ENCODE assay signal across 1 cellular context in the genomic region with DNA sequence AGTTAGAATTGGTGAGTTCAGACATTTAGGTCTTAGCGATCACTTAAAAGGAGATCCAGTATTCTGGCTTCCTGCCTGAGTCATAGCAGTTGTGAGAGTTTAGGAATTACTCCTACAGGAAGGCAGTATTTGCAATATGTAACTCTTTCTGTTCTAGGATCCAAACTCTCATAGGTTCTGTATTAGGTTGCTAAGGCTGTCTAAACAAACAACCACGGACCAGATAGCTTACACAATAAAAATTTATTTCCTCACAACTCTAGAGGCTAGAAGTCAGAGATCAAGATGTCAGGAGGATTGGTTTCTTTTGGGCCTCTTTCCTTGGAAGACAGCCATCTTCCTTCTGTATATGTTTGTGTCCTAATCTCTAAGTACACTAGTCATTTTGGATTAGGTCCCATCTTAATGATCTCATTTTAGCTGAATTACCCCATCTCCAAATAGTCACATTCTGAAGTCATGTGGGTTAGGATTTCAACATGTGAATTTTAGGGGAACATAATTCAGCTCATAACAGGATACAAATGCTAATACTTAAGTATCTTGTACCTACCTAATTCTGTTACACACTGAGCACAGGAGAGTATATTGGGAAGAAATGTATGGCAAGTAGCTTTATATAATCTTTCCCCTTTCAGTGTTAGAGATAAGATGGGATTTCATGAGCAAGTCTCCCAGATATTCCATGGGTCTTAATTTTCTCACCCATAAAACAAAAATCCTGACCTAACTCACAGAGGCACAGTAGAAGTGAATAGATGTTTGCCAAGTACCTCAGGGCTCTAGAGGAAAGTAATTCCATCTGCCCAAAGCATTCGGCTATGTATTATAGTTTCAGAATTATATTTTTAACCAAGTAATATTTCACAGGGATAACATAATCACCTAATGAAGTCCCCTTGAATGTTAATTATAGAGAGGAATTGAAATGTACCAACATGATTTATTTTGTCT.
TF ChIP-seq lines count a peak whose summit lies in the region.

No MANE protein-coding gene starts in this region.

TF ChIP-seq in HEK293, 187 proteins besides CTCF, POLR2A, EP300 and RAD21 (continued from another document):
- TF ChIP-seq PRDM6 (tag by site-specific recombination; IDR thresholded peaks at IDR 0.05) (no peak), ZEB2 (tag by site-specific recombination; IDR thresholded peaks at IDR 0.05) (0 out of 2 replicates have a peak, but pooled peaks have one; percentile 51), ZNF114 (tag by site-specific recombination; IDR thresholded peaks at IDR 0.05) (no peak), ZNF354C (tag by site-specific recombination; IDR thresholded peaks at IDR 0.05; ENCODE audit: borderline replicate concordance, low read depth) (no peak), ZNF335 (tag by site-specific recombination; conservative IDR thresholded peaks at IDR 0.05) (peak; percentile 57), KLF9 (tag by site-specific recombination; IDR thresholded peaks at IDR 0.05; ENCODE audit: low read depth) (no peak), ZNF692 (tag by site-specific recombination; IDR thresholded peaks at IDR 0.05) (peak; percentile 53; the same call in 1 of the 2 replicates), ZNF560 (tag by site-specific recombination; IDR thresholded peaks at IDR 0.05; ENCODE audit: borderline replicate concordance) (no peak), ZNF518A (tag by site-specific recombination; conservative IDR thresholded peaks at IDR 0.05; ENCODE audit: low read depth) (0 out of 2 replicates have a peak, but pooled peaks have one; percentile 34)
- TF ChIP-seq, protein P1, sequence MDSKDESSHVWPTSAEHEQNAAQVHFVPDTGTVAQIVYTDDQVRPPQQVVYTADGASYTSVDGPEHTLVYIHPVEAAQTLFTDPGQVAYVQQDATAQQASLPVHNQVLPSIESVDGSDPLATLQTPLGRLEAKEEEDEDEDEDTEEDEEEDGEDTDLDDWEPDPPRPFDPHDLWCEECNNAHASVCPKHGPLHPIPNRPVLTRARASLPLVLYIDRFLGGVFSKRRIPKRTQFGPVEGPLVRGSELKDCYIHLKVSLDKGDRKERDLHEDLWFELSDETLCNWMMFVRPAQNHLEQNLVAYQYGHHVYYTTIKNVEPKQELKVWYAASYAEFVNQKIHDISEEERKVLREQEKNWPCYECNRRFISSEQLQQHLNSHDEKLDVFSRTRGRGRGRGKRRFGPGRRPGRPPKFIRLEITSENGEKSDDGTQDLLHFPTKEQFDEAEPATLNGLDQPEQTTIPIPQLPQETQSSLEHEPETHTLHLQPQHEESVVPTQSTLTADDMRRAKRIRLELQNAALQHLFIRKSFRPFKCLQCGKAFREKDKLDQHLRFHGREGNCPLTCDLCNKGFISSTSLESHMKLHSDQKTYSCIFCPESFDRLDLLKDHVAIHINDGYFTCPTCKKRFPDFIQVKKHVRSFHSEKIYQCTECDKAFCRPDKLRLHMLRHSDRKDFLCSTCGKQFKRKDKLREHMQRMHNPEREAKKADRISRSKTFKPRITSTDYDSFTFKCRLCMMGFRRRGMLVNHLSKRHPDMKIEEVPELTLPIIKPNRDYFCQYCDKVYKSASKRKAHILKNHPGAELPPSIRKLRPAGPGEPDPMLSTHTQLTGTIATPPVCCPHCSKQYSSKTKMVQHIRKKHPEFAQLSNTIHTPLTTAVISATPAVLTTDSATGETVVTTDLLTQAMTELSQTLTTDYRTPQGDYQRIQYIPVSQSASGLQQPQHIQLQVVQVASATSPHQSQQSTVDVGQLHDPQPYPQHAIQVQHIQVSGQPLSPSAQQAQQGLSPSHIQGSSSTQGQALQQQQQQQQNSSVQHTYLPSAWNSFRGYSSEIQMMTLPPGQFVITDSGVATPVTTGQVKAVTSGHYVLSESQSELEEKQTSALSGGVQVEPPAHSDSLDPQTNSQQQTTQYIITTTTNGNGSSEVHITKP (tag by site-specific recombination; IDR thresholded peaks at IDR 0.05): peak; percentile 62
